Comparison of ENCODE assay signal across 14 cellular contexts in the genomic region with DNA sequence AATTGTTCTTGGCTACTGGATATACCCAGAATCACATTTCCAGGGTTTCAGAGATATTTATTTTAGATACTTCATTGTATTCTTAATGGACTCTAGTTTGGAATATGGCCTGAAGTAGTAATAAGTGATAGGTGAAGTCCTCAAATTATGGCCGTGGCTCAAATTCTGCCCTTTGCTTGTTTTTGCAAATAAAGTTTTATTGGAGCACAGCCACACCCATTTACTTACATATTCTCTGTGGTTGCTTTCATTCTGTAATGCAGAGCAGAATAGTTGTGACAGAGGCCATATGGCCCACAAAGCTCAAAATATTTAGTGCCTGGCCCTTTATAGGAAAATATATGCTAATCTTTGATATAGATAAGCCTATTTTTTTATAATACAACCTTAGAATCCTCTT. TPM values are rescaled to one million over a fixed set of nuclear protein-coding genes. Genes with fewer than 3 reads are reported as not detected.
DNase-seq lines count a peak whose midpoint lies in the region; ATAC-seq, FAIRE-seq and TF ChIP-seq lines count a peak whose summit lies in the region.
"Had no signal": no experiment of that assay in that cellular context is flagged by ENCODE, and none has a peak within 500 bp of the region (broad histone marks: within the 10 kb centered on the region; RNA-seq: fewer than 3 reads in every experiment).

No MANE protein-coding gene starts in this region.

- intact Hi-C loops in K562 (cut with micrococcal nuclease), result no loop called here

- no peak for ATAC-seq in CD4-positive, CD25-positive, alpha-beta regulatory T cell (ENCODE audit: low read depth in 2 of 2)
- ATAC-seq in K562, result no peak
- no peak for ATAC-seq in HG03469 (IDR thresholded peaks at IDR 0.05; ENCODE audit: unreplicated experiment)
- ATAC-seq in effector memory CD8-positive, alpha-beta T cell (replicated peaks), result no peak

- no peaks in the 10 kb centered on the region for H3K36me3 Mint-ChIP-seq in CD4-positive, CD25-positive, alpha-beta regulatory T cell
- no peaks in the 10 kb centered on the region for H3K36me3 Mint-ChIP-seq in effector memory CD8-positive, alpha-beta T cell (ENCODE audit: insufficient read depth)

- H3K36me3 ChIP-seq in CD4-positive, CD25-positive, alpha-beta regulatory T cell (ENCODE audit: control insufficient read depth, insufficient read depth, low read length), result no peaks in the 10 kb centered on the region
- peaks cover 90% of the 10 kb centered on the region for H3K36me3 ChIP-seq in K562 (ENCODE audit: control insufficient read depth, insufficient read depth, low read length)
- H3K36me3 ChIP-seq in osteoblast (ENCODE audit: insufficient read depth, low read length), result peaks cover 39% of the 10 kb centered on the region

- no peak overlapping the region for H2AFZ ChIP-seq in K562 (ENCODE audit: low read depth, low read length)
- H2AFZ ChIP-seq in osteoblast (ENCODE audit: low read length), result peak overlapping the region; percentile 59

- peaks cover 3% of the 10 kb centered on the region for H3K4me1 ChIP-seq in CD4-positive, CD25-positive, alpha-beta regulatory T cell (ENCODE audit: control insufficient read depth, insufficient read depth, low read length, poor library complexity, severe bottlenecking)
- H3K4me1 ChIP-seq in K562 (replicated peaks in 1 of 2; ENCODE audit: control insufficient read depth in 2 of 2, insufficient read depth in 2 of 2, low read length in 2 of 2) (peaks cover 0 to 14% of the 10 kb centered on the region in 2 experiments; a peak in 3 of 5 replicates), osteoblast (ENCODE audit: insufficient read depth, low read length) (peaks cover 8% of the 10 kb centered on the region)
- H3K4me1 ChIP-seq: SJSA1 had no signal

- H3K27ac ChIP-seq in CD4-positive, CD25-positive, alpha-beta regulatory T cell (ENCODE audit: insufficient read depth, low read length, poor library complexity, severe bottlenecking), result no peak overlapping the region
- no peak overlapping the region for H3K27ac ChIP-seq in K562 (ENCODE audit: extremely low read depth, low read depth, low read length)
- no peak overlapping the region for H3K27ac ChIP-seq in osteoblast (ENCODE audit: low read depth, low read length)
- H3K27ac ChIP-seq: SJSA1 had no signal

- WGBS in K562 (ENCODE audit: insufficient coverage, low coverage, missing lambda C conversion rate), result 84% methylated on average over 1 of the region's 1 CpG

- peaks cover 3 to 11% (median 5%) of the 10 kb centered on the region in 4 donors for H3K4me1 Mint-ChIP-seq in CD4-positive, CD25-positive, alpha-beta regulatory T cell
- H3K4me1 Mint-ChIP-seq in effector memory CD8-positive, alpha-beta T cell (ENCODE audit: low read depth in 2 of 2), result peaks cover 4 to 6% of the 10 kb centered on the region in 2 donors

- peaks cover 24% of the 10 kb centered on the region; the same call in 2 of the 3 replicates for H3K79me2 ChIP-seq in K562 (ENCODE audit: control insufficient read depth, insufficient read depth, low read length)
- peaks cover 69% of the 10 kb centered on the region for H3K79me2 ChIP-seq in osteoblast (ENCODE audit: insufficient read depth, low read length)

- BruUV-seq in K562 (replicated peaks; lab: Mats Ljungman, UMichigan), result no TSS peak

- H3K4me3 Mint-ChIP-seq in CD4-positive, CD25-positive, alpha-beta regulatory T cell, result no peak overlapping the region
- no peak overlapping the region for H3K4me3 Mint-ChIP-seq in effector memory CD8-positive, alpha-beta T cell
- H3K4me3 Mint-ChIP-seq: H9 had no signal

- in situ Hi-C loops in K562 (cut with MboI), result no loop called here

- H3K9me3 ChIP-seq in CD4-positive, CD25-positive, alpha-beta regulatory T cell (ENCODE audit: control insufficient read depth in 2 of 2, low read length in 2 of 2), result no peaks in the 10 kb centered on the region
- H3K9me3 ChIP-seq in K562 (replicated peaks; ENCODE audit: control insufficient read depth, insufficient read depth, low read depth, low read length) (no peaks in the 10 kb centered on the region), osteoblast (ENCODE audit: low read depth, low read length) (no peaks in the 10 kb centered on the region)
- H3K9me3 ChIP-seq: SJSA1 had no signal

- H3K4me3 ChIP-seq in CD4-positive, CD25-positive, alpha-beta regulatory T cell (ENCODE audit: low read depth, low read length), result peak overlapping the region; percentile 26
- no peak overlapping the region for H3K4me3 ChIP-seq in K562
- no peak overlapping the region for H3K4me3 ChIP-seq in osteoblast (ENCODE audit: insufficient read depth, low read length)
- H3K4me3 ChIP-seq: SJSA1 had no signal

- no peak overlapping the region for H3K4me2 ChIP-seq in K562 (ENCODE audit: insufficient read depth, low read length)
- no peak overlapping the region for H3K4me2 ChIP-seq in osteoblast (ENCODE audit: insufficient read depth, low read length)

- no peak overlapping the region for H3K9ac ChIP-seq in K562 (ENCODE audit: insufficient read depth in 1 of 2, low read depth in 2 of 2, low read length in 2 of 2)

- no peak for TF ChIP-seq EP300 in K562 (IDR thresholded peaks at IDR 0.05; ENCODE audit: low read length)

- H4K20me1 ChIP-seq in K562 (replicated peaks; ENCODE audit: control insufficient read depth, insufficient read depth, low read length) (no peaks in the 10 kb centered on the region), osteoblast (ENCODE audit: insufficient read depth, low read length) (no peaks in the 10 kb centered on the region)

- no peaks in the 10 kb centered on the region for H3K9me3 Mint-ChIP-seq in CD4-positive, CD25-positive, alpha-beta regulatory T cell
- no peaks in the 10 kb centered on the region for H3K9me3 Mint-ChIP-seq in effector memory CD8-positive, alpha-beta T cell
- H3K9me3 Mint-ChIP-seq: H9 had no signal

- no peak for TF ChIP-seq RAD21 in K562 (CRISPR knock-in tag; conservative IDR thresholded peaks at IDR 0.05 in 1 of 2, IDR thresholded peaks at IDR 0.05 in 1 of 2)

- TF ChIP-seq CTCF in K562 (IDR thresholded peaks at IDR 0.05 in 2 of 3, conservative IDR thresholded peaks at IDR 0.05 in 1 of 3; ENCODE audit: insufficient read depth in 2 of 3, low read depth in 1 of 3, low read length in 3 of 3) (no peak), osteoblast (IDR thresholded peaks at IDR 0.05; ENCODE audit: extremely low read depth, low read depth, low read length) (no peak)

- H3K27me3 ChIP-seq in CD4-positive, CD25-positive, alpha-beta regulatory T cell (ENCODE audit: control insufficient read depth, insufficient read depth, low read length), result no peaks in the 10 kb centered on the region
- H3K27me3 ChIP-seq in K562 (ENCODE audit: control insufficient read depth in 2 of 2, insufficient read depth in 2 of 2, low read length in 2 of 2) (no peaks in the 10 kb centered on the region), osteoblast (ENCODE audit: insufficient read depth, low read length) (no peaks in the 10 kb centered on the region)
- H3K27me3 ChIP-seq: SJSA1 had no signal

- H3K27me3 Mint-ChIP-seq in CD4-positive, CD25-positive, alpha-beta regulatory T cell, result no peaks in the 10 kb centered on the region
- no peaks in the 10 kb centered on the region for H3K27me3 Mint-ChIP-seq in effector memory CD8-positive, alpha-beta T cell

- TF ChIP-seq POLR2A in K562 (conservative IDR thresholded peaks at IDR 0.05), result no peak

- DNase-seq in CD4-positive, CD25-positive, alpha-beta regulatory T cell, result no peak
- DNase-seq in NCI-H526 treated with DMSO at 0.1 percent for 48 hours (lab: John Stamatoyannopoulos, UW), result peak; percentile 16
- DNase-seq in K562 (ENCODE audit: extremely low read depth in 1 of 4, low spot score in 3 of 4), result no peak
- no peak for DNase-seq in osteoblast (ENCODE audit: insufficient read length, low spot score, missing footprints)
- no peak for DNase-seq in effector memory CD8-positive, alpha-beta T cell
- no peak for DNase-seq in NCI-H2081 (lab: John Stamatoyannopoulos, UW)
- DNase-seq: AML-193, H9, NCI-H1694, NCI-H2107, NCI-H510A had no signal

- no peak overlapping the region for H3K27ac Mint-ChIP-seq in CD4-positive, CD25-positive, alpha-beta regulatory T cell
- H3K27ac Mint-ChIP-seq in effector memory CD8-positive, alpha-beta T cell, result no peak overlapping the region
- H3K27ac Mint-ChIP-seq: H9 had no signal

- FAIRE-seq in K562 (lab: Jason Lieb, UNC), result no peak
- FAIRE-seq: G401.6 had no signal

- CTCF ChIA-PET in K562 (lab: Yijun Ruan, JAX; ENCODE audit: low intra/inter-chr PET ratio), result no interaction called here

- POLR2A ChIA-PET in K562 (lab: Yijun Ruan, JAX), result interaction anchor here (0.8 to 9.3 kb wide), 3 partner anchors 9 to 17 kb away, joined by 4 to 57 read pairs (median 8); a partner anchor contains a TSS

- H3K9me1 ChIP-seq in K562 (ENCODE audit: control insufficient read depth, insufficient read depth, low read length), result no peaks in the 10 kb centered on the region

TF ChIP-seq in K562, 482 proteins besides CTCF, POLR2A, EP300 and RAD21 (continues in another document):
- TF ChIP-seq MCM3 (IDR thresholded peaks at IDR 0.05) (no peak), ZNF41 (CRISPR knock-in tag; conservative IDR thresholded peaks at IDR 0.05) (no peak)

RNA-seq across cellular contexts. Expression of a gene that starts 19.5 kb away (rescaled TPM):
- total RNA-seq in CD4-positive, CD25-positive, alpha-beta regulatory T cell, result 2.8 TPM
- polyA plus RNA-seq in CD4-positive, CD25-positive, alpha-beta regulatory T cell, result under 1 TPM in 3 of 4 donors, not detected in 1; 0.27 to 0.53 (median 0.49) TPM
- 109 and 164 TPM in 2 replicates for total RNA-seq in K562 (2011; cell fraction: chromatin; rRNA removed; ENCODE audit: low replicate concordance)
- 32.2 and 33.3 TPM in 2 replicates for total RNA-seq in K562 (2011; cell fraction: nucleolus; rRNA removed)
- 73.6 and 93.8 TPM in 2 replicates for total RNA-seq in K562 (2011; cell fraction: nucleoplasm; rRNA removed)
- 31.3 and 36.6 TPM in 2 replicates for total RNA-seq in K562 (2014; rRNA removed)
- 53.2 and 56.1 TPM in 2 replicates for total RNA-seq in K562 (2014; rRNA removed; fragmentation: Illumina TruSeq; extraction: Trizol)
- 63.0 and 66.2 TPM in 2 replicates for total RNA-seq in K562 (2015; rRNA removed; fragmentation: Illumina TruSeq; extraction: Trizol)
- total RNA-seq in K562 (2021), result 50.3 and 58.2 TPM in 2 replicates
- polyA plus RNA-seq in K562 (2011; rRNA removed), result 38.7 and 46.1 TPM in 2 replicates
- polyA plus RNA-seq in K562 (2011; cell fraction: cytosol; rRNA removed), result 11.7 and 20.2 TPM in 2 replicates
- polyA plus RNA-seq in K562 (2011; cell fraction: nucleus; rRNA removed), result 74.2 and 149 TPM in 2 replicates
- 20.9 and 29.6 TPM in 2 replicates for polyA plus RNA-seq in K562 (2012)
- 31.2 and 51.2 TPM in 2 replicates for polyA plus RNA-seq in K562 (2014; fragmentation: Illumina TruSeq; extraction: Trizol)
- 10 to 100 TPM; 18.1 to 37.3 TPM for polyA plus RNA-seq in K562 (2014; fragmentation: Nextera tagmentation; extraction: Ambion mirVana)
- 23.9 and 25.8 TPM in 2 replicates for polyA plus RNA-seq in K562 (2014; rRNA removed)
- polyA minus RNA-seq in K562 (2011; rRNA and poly(A)+ RNA removed), result 122 and 166 TPM in 2 replicates
- 60.1 and 67.3 TPM in 2 replicates for polyA minus RNA-seq in K562 (2011; cell fraction: cytosol; rRNA and poly(A)+ RNA removed)
- polyA minus RNA-seq in K562 (2011; cell fraction: nucleus; rRNA and poly(A)+ RNA removed), result 50.6 and 151 TPM in 2 replicates
- 12.7 and 16.8 TPM in 2 replicates for total RNA-seq in osteoblast
